ENCODE assay signal across 11 cellular contexts in the genomic region with DNA sequence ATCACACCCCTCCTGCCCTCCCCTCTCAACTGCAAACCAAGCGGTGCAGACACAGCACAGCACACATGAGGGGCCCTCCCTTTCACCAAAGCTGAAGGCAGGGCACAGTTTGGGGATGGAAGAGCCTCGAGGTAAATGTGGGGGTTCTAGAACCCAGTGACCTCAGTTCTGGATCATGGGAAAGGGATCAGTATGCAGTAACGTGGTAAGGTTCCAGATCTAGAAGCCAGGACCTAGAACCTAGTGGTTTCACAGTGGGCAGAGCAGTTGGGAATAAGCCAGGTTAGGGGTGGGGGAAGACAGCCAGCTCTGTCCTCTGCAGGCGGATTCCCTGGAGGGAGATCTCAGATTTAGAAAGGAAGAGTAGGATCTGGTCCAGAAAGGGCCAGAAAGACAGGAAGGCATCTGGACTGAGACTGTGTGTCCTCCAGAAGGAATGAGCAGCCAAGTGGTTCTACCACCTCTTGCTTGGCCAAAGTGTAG. TPM values are rescaled to one million over a fixed set of nuclear protein-coding genes. Genes with fewer than 3 reads are reported as not detected.
DNase-seq lines count a peak whose midpoint lies in the region; ATAC-seq and TF ChIP-seq lines count a peak whose summit lies in the region.
"Had no signal": no experiment of that assay in that cellular context is flagged by ENCODE, and none has a peak within 500 bp of the region (broad histone marks: within the 10 kb centered on the region; RNA-seq: fewer than 3 reads in every experiment).

No MANE protein-coding gene starts in this region.

- peaks cover 50% of the 10 kb centered on the region for H3K36me3 Mint-ChIP-seq in activated CD4-positive, alpha-beta T cell treated with anti-CD3 and anti-CD28 coated beads, Interleukin-2, amount 10 ng/mL, durations not matched to agents 24 days and 14 days (ENCODE audit: low read depth)
- H3K36me3 Mint-ChIP-seq in activated CD8-positive, alpha-beta T cell treated with anti-CD3 and anti-CD28 coated beads for 36 hours (ENCODE audit: low read depth), result peaks cover 43% of the 10 kb centered on the region

- H3K36me3 ChIP-seq in gastroesophageal sphincter (peaks cover 0 to 67% of the 10 kb centered on the region in 2 donors), MG63 (peaks cover 62% of the 10 kb centered on the region)

- peak overlapping the region; percentile 54 for H3K27ac Mint-ChIP-seq in activated CD4-positive, alpha-beta T cell treated with anti-CD3 and anti-CD28 coated beads, Interleukin-2, amount 10 ng/mL, durations not matched to agents 24 days and 14 days
- H3K27ac Mint-ChIP-seq in activated CD8-positive, alpha-beta T cell treated with anti-CD3 and anti-CD28 coated beads for 36 hours, result peak overlapping the region; percentile 100

- H3K4me3 Mint-ChIP-seq in activated CD4-positive, alpha-beta T cell treated with anti-CD3 and anti-CD28 coated beads, Interleukin-2, amount 10 ng/mL, durations not matched to agents 24 days and 14 days, result peak overlapping the region; percentile 28
- peak overlapping the region; percentile 98 for H3K4me3 Mint-ChIP-seq in activated CD8-positive, alpha-beta T cell treated with anti-CD3 and anti-CD28 coated beads for 36 hours
- H3K4me3 Mint-ChIP-seq: activated B cell treated with CpG ODN at 0.5 μM for 24 hours had no signal

- H3K9me3 Mint-ChIP-seq in activated CD4-positive, alpha-beta T cell treated with anti-CD3 and anti-CD28 coated beads, Interleukin-2, amount 10 ng/mL, durations not matched to agents 24 days and 14 days, result no peaks in the 10 kb centered on the region
- H3K9me3 Mint-ChIP-seq in activated CD8-positive, alpha-beta T cell treated with anti-CD3 and anti-CD28 coated beads for 36 hours, result no peaks in the 10 kb centered on the region
- H3K9me3 Mint-ChIP-seq: activated B cell treated with CpG ODN at 0.5 μM for 24 hours had no signal

- CTCF ChIA-PET in activated CD8-positive, alpha-beta T cell treated with anti-CD3 and anti-CD28 coated beads for 36 hours (lab: Charles Lee), result interaction anchor here (1.0 to 3.8 kb wide), 4 partner anchors 9 to 173 kb away, joined by 3 to 17 read pairs (median 8); a partner anchor contains a TSS

- no peaks in the 10 kb centered on the region for H3K27me3 Mint-ChIP-seq in activated CD4-positive, alpha-beta T cell treated with anti-CD3 and anti-CD28 coated beads, Interleukin-2, amount 10 ng/mL, durations not matched to agents 24 days and 14 days
- no peaks in the 10 kb centered on the region for H3K27me3 Mint-ChIP-seq in activated CD8-positive, alpha-beta T cell treated with anti-CD3 and anti-CD28 coated beads for 36 hours
- H3K27me3 Mint-ChIP-seq: activated B cell treated with CpG ODN at 0.5 μM for 24 hours had no signal

- peaks cover 0 to 56% (median 30%) of the 10 kb centered on the region in 3 donors for H3K4me1 ChIP-seq in gastroesophageal sphincter

- POLR2A ChIA-PET in activated CD8-positive, alpha-beta T cell treated with anti-CD3 and anti-CD28 coated beads for 36 hours (lab: Charles Lee), result interaction anchor here (0.6 to 6.2 kb wide), 10 partner anchors 10 to 173 kb away, joined by 3 to 53 read pairs (median 6); a partner anchor contains a TSS

- TF ChIP-seq CTCF in activated CD8-positive, alpha-beta T cell treated with anti-CD3 and anti-CD28 coated beads for 36 hours (IDR thresholded peaks at IDR 0.05), result no peak
- TF ChIP-seq CTCF in gastroesophageal sphincter (IDR thresholded peaks at IDR 0.05), result no peak

- H3K27ac ChIP-seq in gastroesophageal sphincter, result peak overlapping the region in 3 of 4 donors; percentile 93 to 95 (median 93)
- H3K27ac ChIP-seq in substantia nigra (ENCODE audit: low read depth, low read length, poor library complexity, severe bottlenecking), result peak overlapping the region; percentile 27

- H3K4me1 Mint-ChIP-seq in activated CD4-positive, alpha-beta T cell treated with anti-CD3 and anti-CD28 coated beads, Interleukin-2, amount 10 ng/mL, durations not matched to agents 24 days and 14 days, result peaks cover 47% of the 10 kb centered on the region
- peaks cover 36% of the 10 kb centered on the region for H3K4me1 Mint-ChIP-seq in activated CD8-positive, alpha-beta T cell treated with anti-CD3 and anti-CD28 coated beads for 36 hours (ENCODE audit: low read depth)

- WGBS in gastroesophageal sphincter (ENCODE audit: low coverage in 1 of 2), 2 donors, result 44 to 60% methylated on average over 1 to 2 of the region's 4 CpGs

- no peak for TF ChIP-seq EP300 in gastroesophageal sphincter (IDR thresholded peaks at IDR 0.05)

- intact Hi-C loops in activated CD4-positive, alpha-beta T cell treated with anti-CD3 and anti-CD28 coated beads, Interleukin-2, amount 10 ng/mL, durations not matched to agents 24 days and 14 days (cut with micrococcal nuclease), result no loop called here
- intact Hi-C loops in activated CD8-positive, alpha-beta T cell treated with anti-CD3 and anti-CD28 coated beads for 36 hours (cut with micrococcal nuclease), result loop anchor here (5.0 to 10.0 kb wide), 2 partner anchors 93 to 171 kb away; a partner anchor contains a TSS

- H3K9me3 ChIP-seq in gastroesophageal sphincter (no peaks in the 10 kb centered on the region), MG63 (no peaks in the 10 kb centered on the region; the same call in 1 of the 2 replicates)

- TF ChIP-seq POLR2A in gastroesophageal sphincter (IDR thresholded peaks at IDR 0.05), result peak in 1 of 2 donors; percentile 11

- H3K4me3 ChIP-seq in gastroesophageal sphincter (no peak overlapping the region), MG63 (no peak overlapping the region)

- no peak for DNase-seq in activated CD4-positive, alpha-beta T cell treated with anti-CD3 and anti-CD28 coated beads, Interleukin-2, amount 10 ng/mL, durations not matched to agents 24 days and 14 days
- no peak for DNase-seq in activated CD4-positive, alpha-beta T cell treated with anti-CD3 and anti-CD28 coated beads for 4 hours
- no peak for DNase-seq in activated CD8-positive, alpha-beta T cell treated with anti-CD3 and anti-CD28 coated beads for 36 hours
- DNase-seq in substantia nigra (lab: John Stamatoyannopoulos, UW) (peak in 1 of 49 donors; percentile 40), amygdala (lab: John Stamatoyannopoulos, UW) (no peak), MG63 (no peak), NK-92 (lab: John Stamatoyannopoulos, UW; ENCODE audit: unreplicated experiment) (no peak)
- DNase-seq: activated B cell treated with CpG ODN at 0.5 μM for 24 hours, cerebellar nuclear complex, NCI-H82 had no signal

- no peak for ATAC-seq in activated CD8-positive, alpha-beta T cell treated with anti-CD3 and anti-CD28 coated beads for 36 hours
- no peak for ATAC-seq in gastroesophageal sphincter

- no peaks in the 10 kb centered on the region for H3K27me3 ChIP-seq in gastroesophageal sphincter
- H3K27me3 ChIP-seq in MG63, result no peaks in the 10 kb centered on the region

RNA-seq across cellular contexts. Expression of a gene that starts 3.1 kb away (rescaled TPM):
- total RNA-seq in activated CD4-positive, alpha-beta T cell treated with anti-CD3 and anti-CD28 coated beads, Interleukin-2, amount 10 ng/mL, durations not matched to agents 24 days and 14 days, result 696 and 697 TPM in 2 replicates
- 1,000 to 10,000 TPM; 1,296 to 1,324 TPM for total RNA-seq in activated CD8-positive, alpha-beta T cell treated with anti-CD3 and anti-CD28 coated beads for 36 hours
- total RNA-seq in gastroesophageal sphincter, result 1,000 to 10,000 TPM; 2,478 to 4,094 (median 2,824) TPM
- 880 and 1,766 TPM in 2 replicates for total RNA-seq in MG63 (2014; rRNA removed; shearing (Covaris generic); ENCODE audit: low replicate concordance)

RNA-seq across cellular contexts. Expression of a gene that starts 13.5 kb away (rescaled TPM):
- total RNA-seq in activated CD4-positive, alpha-beta T cell treated with anti-CD3 and anti-CD28 coated beads, Interleukin-2, amount 10 ng/mL, durations not matched to agents 24 days and 14 days, result 257 and 298 TPM in 2 replicates
- 100 to 1,000 TPM; 182 to 189 TPM for total RNA-seq in activated CD8-positive, alpha-beta T cell treated with anti-CD3 and anti-CD28 coated beads for 36 hours
- total RNA-seq in gastroesophageal sphincter, result 10 to 100 TPM; 31.5 to 40.8 (median 34.8) TPM
- total RNA-seq in MG63 (2014; rRNA removed; shearing (Covaris generic); ENCODE audit: low replicate concordance), result 38.2 and 61.4 TPM in 2 replicates

RNA-seq across cellular contexts. Expression of a gene that starts 24.9 kb away (rescaled TPM):
- total RNA-seq in activated CD4-positive, alpha-beta T cell treated with anti-CD3 and anti-CD28 coated beads, Interleukin-2, amount 10 ng/mL, durations not matched to agents 24 days and 14 days, result 73.8 and 77.8 TPM in 2 replicates
- total RNA-seq in activated CD8-positive, alpha-beta T cell treated with anti-CD3 and anti-CD28 coated beads for 36 hours, result 10 to 100 TPM; 58.1 to 58.7 TPM
- 10 to 100 TPM; 22.1 to 44.4 (median 38.5) TPM for total RNA-seq in gastroesophageal sphincter
- total RNA-seq in MG63 (2014; rRNA removed; shearing (Covaris generic); ENCODE audit: low replicate concordance), result 34.3 and 46.2 TPM in 2 replicates

RNA-seq across cellular contexts. Expression of a gene that starts 25.5 kb away (rescaled TPM):
- 190 and 195 TPM in 2 replicates for total RNA-seq in activated CD4-positive, alpha-beta T cell treated with anti-CD3 and anti-CD28 coated beads, Interleukin-2, amount 10 ng/mL, durations not matched to agents 24 days and 14 days
- total RNA-seq in activated CD8-positive, alpha-beta T cell treated with anti-CD3 and anti-CD28 coated beads for 36 hours, result 100 to 1,000 TPM; 175 to 176 TPM
- total RNA-seq in gastroesophageal sphincter, result 10 to 100 TPM; 69.4 to 96.5 (median 84.2) TPM
- 386 and 644 TPM in 2 replicates for total RNA-seq in MG63 (2014; rRNA removed; shearing (Covaris generic); ENCODE audit: low replicate concordance)

RNA-seq across cellular contexts. Expression of a gene that starts 34.7 kb away (rescaled TPM):
- total RNA-seq in activated CD4-positive, alpha-beta T cell treated with anti-CD3 and anti-CD28 coated beads, Interleukin-2, amount 10 ng/mL, durations not matched to agents 24 days and 14 days, result 0.35 TPM in 1 of 2 replicates, not detected in the other
- 1 to 10 TPM; 1.4 to 2.8 TPM for total RNA-seq in activated CD8-positive, alpha-beta T cell treated with anti-CD3 and anti-CD28 coated beads for 36 hours
- total RNA-seq in gastroesophageal sphincter, result under 1 TPM in 1 of 4 donors, not detected in 3; 0.81 TPM
- not detected in 2 replicates for total RNA-seq in MG63 (2014; rRNA removed; shearing (Covaris generic); ENCODE audit: low replicate concordance)
- total RNA-seq: activated B cell treated with CpG ODN at 0.5 μM for 24 hours had no signal
